In genomic region chr16:24540575-24541240, GRCh38 we compare ENCODE assay signal across 8 cellular contexts. TPM values are rescaled to one million over a fixed set of nuclear protein-coding genes. Genes with fewer than 3 reads are reported as not detected.
DNase-seq lines count a peak whose midpoint lies in the region; ATAC-seq, FAIRE-seq and TF ChIP-seq lines count a peak whose summit lies in the region.

No MANE protein-coding gene starts in this region.

- H3K36me3 Mint-ChIP-seq in mesothelial cell of epicardium, result peaks cover 6% of the 10 kb centered on the region

- no peaks in the 10 kb centered on the region for H3K9me3 ChIP-seq in AG04450 (ENCODE audit: control insufficient read depth, insufficient read depth, low read length)

- POLR2A ChIA-PET in AG04450 (lab: Yijun Ruan, JAX), result no interaction called here

- H3K27me3 Mint-ChIP-seq in mesothelial cell of epicardium (ENCODE audit: low read depth), result no peaks in the 10 kb centered on the region

- no peak for FAIRE-seq in GM12892 (lab: Jason Lieb, UNC)

- H3K4me3 Mint-ChIP-seq in mesothelial cell of epicardium, result peak overlapping the region; percentile 99

- no peak for TF ChIP-seq CTCF in AG04450 (IDR thresholded peaks at IDR 0.05; ENCODE audit: low read depth, low read length)
- no peak for TF ChIP-seq CTCF in coronary artery (IDR thresholded peaks at IDR 0.05)
- no peak for TF ChIP-seq CTCF in mesothelial cell of epicardium (IDR thresholded peaks at IDR 0.05; ENCODE audit: unreplicated experiment)

- no peak for ATAC-seq in HG03342 (IDR thresholded peaks at IDR 0.05; ENCODE audit: unreplicated experiment)

- H3K4me3 ChIP-seq in AG04450 (ENCODE audit: low read depth, low read length) (peak overlapping the region; percentile 92), coronary artery (peak overlapping the region; percentile 97)

- no peaks in the 10 kb centered on the region for H3K27me3 ChIP-seq in AG04450 (ENCODE audit: control insufficient read depth, insufficient read depth, low read length)

- peak overlapping the region; percentile 62 for H3K27ac ChIP-seq in AG04450 (ENCODE audit: low read depth, low read length)
- H3K27ac ChIP-seq in coronary artery, result peak overlapping the region; percentile 99 to 100

- CTCF ChIA-PET in AG04450 (lab: Charles Lee), result interaction anchor here (0.6 to 3.6 kb wide), 4 partner anchors 9 to 166 kb away, joined by 3 to 15 read pairs (median 6); no protein-coding TSS in a partner anchor

- 0 out of 2 replicates have a peak, but pooled peaks have one; percentile 27 for TF ChIP-seq POLR2A in GM12892 (IDR thresholded peaks at IDR 0.05; ENCODE audit: low read depth, low read length)

- no peaks in the 10 kb centered on the region for H3K9me3 Mint-ChIP-seq in mesothelial cell of epicardium

- peak overlapping the region; percentile 99 for H3K27ac Mint-ChIP-seq in mesothelial cell of epicardium

- H3K4me1 Mint-ChIP-seq in mesothelial cell of epicardium, result peaks cover 39% of the 10 kb centered on the region

- DNase-seq in AG04450 (ENCODE audit: low read depth, low spot score) (no peak), GM12892 (ENCODE audit: insufficient read length) (no peak), RPMI8226 (peak; percentile 53), coronary artery (ENCODE audit: low spot score) (no peak), mesothelial cell of epicardium (ENCODE audit: low spot score in 2 of 2, unreplicated experiment in 2 of 2) (no peak), ecto neural progenitor cell (ENCODE audit: low spot score) (no peak), NCI-H128 (lab: John Stamatoyannopoulos, UW; ENCODE audit: unreplicated experiment) (no peak)

RNA-seq across cellular contexts. Expression of gene RBBP6, which starts 1.3 kb away (rescaled TPM):
- polyA plus RNA-seq in AG04450 (2011; rRNA removed), result 32.4 and 41.7 TPM in 2 replicates
- 31.9 and 55.8 TPM in 2 replicates for polyA minus RNA-seq in AG04450 (2011; rRNA and poly(A)+ RNA removed)
- polyA plus RNA-seq in GM12892 (2012; ENCODE audit: missing spikeins), result 43.9 TPM
- 100 to 101 TPM (median 101 TPM) in 3 replicates for total RNA-seq in mesothelial cell of epicardium
